Comparison of ENCODE assay signal across 14 cellular contexts in genomic region chr2:145759228-145759940, GRCh38.
"Had no signal": no experiment of that assay in that cellular context is flagged by ENCODE, and none has a peak within 500 bp of the region (broad histone marks: within the 10 kb centered on the region; RNA-seq: fewer than 3 reads in every experiment).

No MANE protein-coding gene starts in this region.

- H3K4me3 ChIP-seq: coronary artery, sigmoid colon had no signal

- H3K27me3 ChIP-seq: sigmoid colon had no signal

- H3K9me3 ChIP-seq: sigmoid colon had no signal

- DNase-seq: activated CD4-positive, alpha-beta T cell treated with anti-CD3 and anti-CD28 coated beads for 48 hours; activated CD8-positive, alpha-beta memory T cell treated with anti-CD3 and anti-CD28 coated beads for 24 hours; activated naive CD4-positive, alpha-beta T cell treated with anti-CD3 and anti-CD28 coated beads for 36 hours; caudate nucleus; effector CD4-positive, alpha-beta T cell; hippocampal formation; kidney glomerular epithelial cell; naive thymus-derived CD4-positive, alpha-beta T cell; occipital lobe; sigmoid colon; stimulated activated CD4-positive, alpha-beta T cell treated with anti-CD3 and anti-CD28 coated beads, Interleukin-4, amount 100 ng/mL, for 24 hours had no signal

- H3K4me1 ChIP-seq: sigmoid colon had no signal

- ATAC-seq: activated T-helper 17 cell treated with anti-CD3 and anti-CD28 coated beads, Interleukin-2, amount 50 U/mL, for 72 hours; naive thymus-derived CD4-positive, alpha-beta T cell; WTC11 had no signal

- H3K36me3 ChIP-seq: sigmoid colon had no signal
